In the genomic region with DNA sequence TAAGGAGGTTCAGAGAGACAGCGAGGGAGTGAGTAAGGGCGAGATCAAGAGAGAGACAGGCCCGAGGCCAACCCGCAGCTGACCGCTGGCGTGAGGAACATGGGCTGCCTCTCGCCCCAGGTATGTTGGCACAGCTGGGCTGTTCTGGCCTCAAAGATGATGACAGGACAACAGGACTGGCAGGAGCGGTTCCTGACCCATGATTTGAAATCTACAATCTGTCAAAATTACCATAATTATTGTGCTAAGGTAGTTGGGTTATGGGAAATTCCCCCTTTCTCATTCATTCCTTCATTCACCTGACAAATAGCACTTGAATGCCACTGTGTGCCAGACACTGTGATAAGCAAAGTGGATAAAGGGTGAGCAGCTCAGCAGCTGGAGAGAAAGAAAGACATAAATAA, we compare ENCODE assay signal across 1 cellular context.
TF ChIP-seq lines count a peak whose summit lies in the region.

No MANE protein-coding gene starts in this region.

TF ChIP-seq in SK-N-SH treated with all-trans-retinoic acid at 6 μM for 48 hours, 23 proteins besides CTCF, POLR2A, EP300 and RAD21 (continued from another document):
- TF ChIP-seq, protein P1, sequence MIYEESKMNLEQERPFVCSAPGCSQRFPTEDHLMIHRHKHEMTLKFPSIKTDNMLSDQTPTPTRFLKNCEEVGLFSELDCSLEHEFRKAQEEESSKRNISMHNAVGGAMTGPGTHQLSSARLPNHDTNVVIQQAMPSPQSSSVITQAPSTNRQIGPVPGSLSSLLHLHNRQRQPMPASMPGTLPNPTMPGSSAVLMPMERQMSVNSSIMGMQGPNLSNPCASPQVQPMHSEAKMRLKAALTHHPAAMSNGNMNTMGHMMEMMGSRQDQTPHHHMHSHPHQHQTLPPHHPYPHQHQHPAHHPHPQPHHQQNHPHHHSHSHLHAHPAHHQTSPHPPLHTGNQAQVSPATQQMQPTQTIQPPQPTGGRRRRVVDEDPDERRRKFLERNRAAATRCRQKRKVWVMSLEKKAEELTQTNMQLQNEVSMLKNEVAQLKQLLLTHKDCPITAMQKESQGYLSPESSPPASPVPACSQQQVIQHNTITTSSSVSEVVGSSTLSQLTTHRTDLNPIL (CRISPR knock-in tag; IDR thresholded peaks at IDR 0.05; ENCODE audit: low read depth) = no peak
- TF ChIP-seq CSDC2 (CRISPR knock-in tag; IDR thresholded peaks at IDR 0.05) (no peak), GLIS3 (CRISPR knock-in tag; IDR thresholded peaks at IDR 0.05) (no peak), ZC3H10 (CRISPR knock-in tag; IDR thresholded peaks at IDR 0.05) (no peak), BACH2 (CRISPR knock-in tag; IDR thresholded peaks at IDR 0.05; ENCODE audit: borderline replicate concordance) (no peak), ZNF70 (CRISPR knock-in tag; IDR thresholded peaks at IDR 0.05) (no peak), RARB (CRISPR knock-in tag; IDR thresholded peaks at IDR 0.05) (no peak)
